6 cellular contexts compared by ENCODE assay signal in genomic region chr10:47455350-47456095, GRCh38. TPM values are rescaled to one million over a fixed set of nuclear protein-coding genes. Genes with fewer than 3 reads are reported as not detected.
"Had no signal": no experiment of that assay in that cellular context is flagged by ENCODE, and none has a peak within 500 bp of the region (broad histone marks: within the 10 kb centered on the region; RNA-seq: fewer than 3 reads in every experiment).

No MANE protein-coding gene starts in this region.

RNA-seq across cellular contexts. Expression of gene ANXA8, which starts 28.4 kb away (rescaled TPM):
- total RNA-seq: activated naive CD4-positive, alpha-beta T cell treated with anti-CD3 and anti-CD28 coated beads for 36 hours; activated T-helper 17 cell treated with anti-CD3 and anti-CD28 coated beads, Interleukin-2, amount 50 U/mL, for 72 hours; Peyer's patch had no signal

RNA-seq across cellular contexts. Expression of gene FAM25G, which starts 36.0 kb away (rescaled TPM):
- total RNA-seq: activated naive CD4-positive, alpha-beta T cell treated with anti-CD3 and anti-CD28 coated beads for 36 hours; activated T-helper 17 cell treated with anti-CD3 and anti-CD28 coated beads, Interleukin-2, amount 50 U/mL, for 72 hours; astrocyte; Peyer's patch; SJSA1; T-helper 1 cell treated with Interleukin-12 subunit alpha and Interleukin-12 subunit beta and Interleukin-4 antibody, amounts not matched to agents 30 ng/mL and 1 ng/mL, for 36 hours had no signal
